10 cellular contexts compared by ENCODE assay signal in the genomic region with DNA sequence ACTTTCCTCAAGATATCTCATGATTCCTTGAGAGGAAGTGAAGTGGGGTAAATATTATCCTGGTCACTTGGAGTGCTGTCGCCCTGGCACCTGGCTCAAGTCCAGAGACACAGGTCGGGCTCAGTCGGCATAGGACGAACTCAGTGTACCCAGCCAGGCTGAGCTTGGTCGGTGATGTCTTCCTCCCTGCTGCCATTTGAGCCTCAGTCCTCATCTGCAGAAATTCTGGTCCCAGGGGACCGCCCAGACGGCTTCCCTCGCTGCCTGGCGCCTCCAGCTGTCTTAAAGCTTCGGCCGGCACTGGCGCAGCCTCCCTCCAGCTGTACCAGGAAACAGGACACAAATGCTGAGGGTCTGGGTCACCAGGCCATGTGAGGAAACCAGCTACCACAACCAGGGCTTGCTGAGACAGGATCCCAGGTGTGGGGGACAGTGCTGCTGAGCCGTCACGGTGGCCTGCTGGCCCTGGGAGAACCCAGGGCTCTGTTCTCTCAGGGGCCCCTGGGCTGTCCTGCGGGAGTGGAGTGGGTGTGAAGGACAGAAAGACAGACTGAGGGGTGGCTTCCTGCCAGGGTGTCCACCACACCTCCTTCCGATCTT. TPM values are rescaled to one million over a fixed set of nuclear protein-coding genes. Genes with fewer than 3 reads are reported as not detected.
A peak's percentile ranks its signal among the peaks of the same experiment; 100 is the strongest.
DNase-seq lines count a peak whose midpoint lies in the region; ATAC-seq and TF ChIP-seq lines count a peak whose summit lies in the region.
"Had no signal": no experiment of that assay in that cellular context is flagged by ENCODE, and none has a peak within 500 bp of the region (broad histone marks: within the 10 kb centered on the region; RNA-seq: fewer than 3 reads in every experiment).

No MANE protein-coding gene starts in this region.

- TF ChIP-seq CTCF in activated CD8-positive, alpha-beta T cell treated with anti-CD3 and anti-CD28 coated beads for 36 hours (IDR thresholded peaks at IDR 0.05), result no peak
- peak in 1 of 6 experiments; percentile 6 for TF ChIP-seq CTCF in upper lobe of left lung (IDR thresholded peaks at IDR 0.05)
- no peak for TF ChIP-seq CTCF in GM13977 (IDR thresholded peaks at IDR 0.05; ENCODE audit: extremely low read depth, insufficient read depth, missing control alignments)

- no peak for DNase-seq in activated CD8-positive, alpha-beta T cell treated with anti-CD3 and anti-CD28 coated beads, Interleukin-2, amount 10 ng/mL, durations not matched to agents 7 days and 5 days
- DNase-seq in activated CD8-positive, alpha-beta T cell treated with anti-CD3 and anti-CD28 coated beads for 36 hours, result no peak
- peak; percentile 89 to 94 for DNase-seq in SJCRH30
- peak; percentile 22 for DNase-seq in kidney tubule cell (ENCODE audit: low spot score)
- DNase-seq in upper lobe of left lung, result peak; percentile 79 to 84
- DNase-seq in GM13977 (ENCODE audit: low spot score), result no peak
- DNase-seq: effector CD4-positive, alpha-beta T cell; NCI-H1930 had no signal

- H3K27ac Mint-ChIP-seq in activated CD8-positive, alpha-beta T cell treated with anti-CD3 and anti-CD28 coated beads, Interleukin-2, amount 10 ng/mL, durations not matched to agents 7 days and 5 days, result peak overlapping the region; percentile 43
- H3K27ac Mint-ChIP-seq in activated CD8-positive, alpha-beta T cell treated with anti-CD3 and anti-CD28 coated beads for 36 hours, result no peak overlapping the region

- no peak for TF ChIP-seq POLR2A in upper lobe of left lung (IDR thresholded peaks at IDR 0.05)

- H3K27me3 ChIP-seq in SJCRH30 (no peaks in the 10 kb centered on the region; the same call in 1 of the 2 replicates), upper lobe of left lung (no peaks in the 10 kb centered on the region)

- in situ Hi-C loops in GM13977 (cut with MboI; ENCODE audit: low pct_unique_long_range_greater_than_20kb, low sequenced_read_pairs, unreplicated experiment), result no loop called here

- H3K4me1 Mint-ChIP-seq in activated CD8-positive, alpha-beta T cell treated with anti-CD3 and anti-CD28 coated beads, Interleukin-2, amount 10 ng/mL, durations not matched to agents 7 days and 5 days (ENCODE audit: low read depth), result peaks cover 30% of the 10 kb centered on the region
- peaks cover 15% of the 10 kb centered on the region for H3K4me1 Mint-ChIP-seq in activated CD8-positive, alpha-beta T cell treated with anti-CD3 and anti-CD28 coated beads for 36 hours (ENCODE audit: low read depth)

- no peaks in the 10 kb centered on the region for H3K36me3 Mint-ChIP-seq in activated CD8-positive, alpha-beta T cell treated with anti-CD3 and anti-CD28 coated beads, Interleukin-2, amount 10 ng/mL, durations not matched to agents 7 days and 5 days (ENCODE audit: low read depth)
- H3K36me3 Mint-ChIP-seq in activated CD8-positive, alpha-beta T cell treated with anti-CD3 and anti-CD28 coated beads for 36 hours (ENCODE audit: low read depth), result no peaks in the 10 kb centered on the region

- POLR2A ChIA-PET in activated CD8-positive, alpha-beta T cell treated with anti-CD3 and anti-CD28 coated beads, Interleukin-2, amount 10 ng/mL, durations not matched to agents 7 days and 5 days (lab: Charles Lee), result no interaction called here
- POLR2A ChIA-PET in activated CD8-positive, alpha-beta T cell treated with anti-CD3 and anti-CD28 coated beads for 36 hours (lab: Charles Lee), result interaction anchor here (0.8 to 2.6 kb wide), 2 partner anchors 16 to 62 kb away, joined by 3 to 9 read pairs; no protein-coding TSS in a partner anchor

- H3K9me3 ChIP-seq in SJCRH30 (replicated peaks), result no peaks in the 10 kb centered on the region
- no peaks in the 10 kb centered on the region for H3K9me3 ChIP-seq in upper lobe of left lung

- H3K36me3 ChIP-seq in SJCRH30 (no peaks in the 10 kb centered on the region), upper lobe of left lung (no peaks in the 10 kb centered on the region)

- H3K27ac ChIP-seq in SJCRH30 (no peak overlapping the region), upper lobe of left lung (peak overlapping the region; percentile 70 to 87 (median 85))

- peak in 1 of 4 donors; percentile 81 for TF ChIP-seq EP300 in upper lobe of left lung (IDR thresholded peaks at IDR 0.05)

- H3K4me3 Mint-ChIP-seq in activated CD8-positive, alpha-beta T cell treated with anti-CD3 and anti-CD28 coated beads, Interleukin-2, amount 10 ng/mL, durations not matched to agents 7 days and 5 days, result no peak overlapping the region
- no peak overlapping the region for H3K4me3 Mint-ChIP-seq in activated CD8-positive, alpha-beta T cell treated with anti-CD3 and anti-CD28 coated beads for 36 hours

- peaks cover 33% of the 10 kb centered on the region for H3K4me1 ChIP-seq in SJCRH30
- peaks cover 34 to 49% (median 39%) of the 10 kb centered on the region in 4 donors for H3K4me1 ChIP-seq in upper lobe of left lung

- H3K27me3 Mint-ChIP-seq in activated CD8-positive, alpha-beta T cell treated with anti-CD3 and anti-CD28 coated beads, Interleukin-2, amount 10 ng/mL, durations not matched to agents 7 days and 5 days (ENCODE audit: low read depth), result peaks cover 3% of the 10 kb centered on the region
- peaks cover 3% of the 10 kb centered on the region for H3K27me3 Mint-ChIP-seq in activated CD8-positive, alpha-beta T cell treated with anti-CD3 and anti-CD28 coated beads for 36 hours

- WGBS in upper lobe of left lung, 2 donors, result 29 to 30% methylated on average over 8 to 16 of the region's 16 CpGs

- peak overlapping the region; percentile 0; the same call in 1 of the 2 replicates for H3K4me3 ChIP-seq in SJCRH30
- H3K4me3 ChIP-seq in upper lobe of left lung, result peak overlapping the region in 1 of 4 donors; percentile 9

- ATAC-seq in activated CD8-positive, alpha-beta T cell treated with anti-CD3 and anti-CD28 coated beads, Interleukin-2, amount 10 ng/mL, durations not matched to agents 7 days and 5 days, result no peak
- ATAC-seq in activated CD8-positive, alpha-beta T cell treated with anti-CD3 and anti-CD28 coated beads for 36 hours, result no peak
- ATAC-seq in upper lobe of left lung (ENCODE audit: low FRiP score in 2 of 2), result peak in 1 of 2 donors; percentile 68
- no peak for ATAC-seq in HG03342 (IDR thresholded peaks at IDR 0.05; ENCODE audit: unreplicated experiment)
- ATAC-seq in HG03439 (IDR thresholded peaks at IDR 0.05; ENCODE audit: unreplicated experiment), result no peak

- intact Hi-C loops in activated CD8-positive, alpha-beta T cell treated with anti-CD3 and anti-CD28 coated beads for 36 hours (cut with micrococcal nuclease), result no loop called here

- H3K9me3 Mint-ChIP-seq in activated CD8-positive, alpha-beta T cell treated with anti-CD3 and anti-CD28 coated beads, Interleukin-2, amount 10 ng/mL, durations not matched to agents 7 days and 5 days (ENCODE audit: insufficient read depth), result no peaks in the 10 kb centered on the region
- no peaks in the 10 kb centered on the region for H3K9me3 Mint-ChIP-seq in activated CD8-positive, alpha-beta T cell treated with anti-CD3 and anti-CD28 coated beads for 36 hours

- CTCF ChIA-PET in activated CD8-positive, alpha-beta T cell treated with anti-CD3 and anti-CD28 coated beads, Interleukin-2, amount 10 ng/mL, durations not matched to agents 7 days and 5 days (lab: Charles Lee), result interaction anchor here (1.0 kb wide), 1 partner anchor 62 kb away, joined by 4 read pairs; a partner anchor contains a TSS
- CTCF ChIA-PET in activated CD8-positive, alpha-beta T cell treated with anti-CD3 and anti-CD28 coated beads for 36 hours (lab: Charles Lee), result interaction anchor here (1.3 kb wide), 1 partner anchor 174 kb away, joined by 3 read pairs; no protein-coding TSS in a partner anchor

RNA-seq across cellular contexts. Expression of a gene that starts 5.0 kb away (rescaled TPM):
- 100 to 1,000 TPM; 137 to 140 TPM for total RNA-seq in activated CD8-positive, alpha-beta T cell treated with anti-CD3 and anti-CD28 coated beads, Interleukin-2, amount 10 ng/mL, durations not matched to agents 7 days and 5 days
- 100 to 1,000 TPM in 1 of 2 experiments, 10 to 100 TPM in 1; 97.5 to 101 TPM for total RNA-seq in activated CD8-positive, alpha-beta T cell treated with anti-CD3 and anti-CD28 coated beads for 36 hours
- total RNA-seq in SJCRH30 (2014; rRNA removed; shearing (Covaris generic)), result 156 and 175 TPM in 2 replicates
- 100 to 1,000 TPM; 175 to 614 (median 267) TPM for total RNA-seq in upper lobe of left lung

Comparison
In these comparisons a context has a peak if more than half of its experiments do, and no peak if none do; other contexts are left out.
1. DNase-seq: peak in SJCRH30 (2 of 2), kidney tubule cell (single experiment) and upper lobe of left lung (2 of 2); none in activated CD8-positive, alpha-beta T cell treated with anti-CD3 and anti-CD28 coated beads, Interleukin-2, amount 10 ng/mL, durations not matched to agents 7 days and 5 days (single experiment), activated CD8-positive, alpha-beta T cell treated with anti-CD3 and anti-CD28 coated beads for 36 hours (single experiment) and GM13977 (single experiment).